ENCODE assay signal across 10 cellular contexts in genomic region chr10:48885376-48885775, GRCh38. TPM values are rescaled to one million over a fixed set of nuclear protein-coding genes. Genes with fewer than 3 reads are reported as not detected.
DNase-seq lines count a peak whose midpoint lies in the region; ATAC-seq and TF ChIP-seq lines count a peak whose summit lies in the region.
"Had no signal": no experiment of that assay in that cellular context is flagged by ENCODE, and none has a peak within 500 bp of the region (broad histone marks: within the 10 kb centered on the region; RNA-seq: fewer than 3 reads in every experiment).

No MANE protein-coding gene starts in this region.

- peak; percentile 37 to 51 for TF ChIP-seq CTCF in mammary epithelial cell (conservative IDR thresholded peaks at IDR 0.05 in 1 of 2, IDR thresholded peaks at IDR 0.05 in 1 of 2; ENCODE audit: extremely low read depth in 1 of 2, insufficient read depth in 1 of 2, low read depth in 1 of 2, low read length in 2 of 2)

- DNase-seq in EH (ENCODE audit: low read depth) (peak; percentile 6), KBM-7 (peak; percentile 3), mammary epithelial cell (no peak), lung microvascular endothelial cell (ENCODE audit: low read depth in 2 of 2) (peak; percentile 21 to 55), T1000 (lab: John Stamatoyannopoulos, UW) (no peak)
- no peak for DNase-seq in activated CD4-positive, alpha-beta T cell treated with anti-CD3 and anti-CD28 coated beads, Interleukin-2, amount 50 U/mL, for 4 hours

- no peak overlapping the region for H3K4me2 ChIP-seq in mammary epithelial cell (ENCODE audit: insufficient read depth, low read depth, low read length)

- H3K36me3 ChIP-seq in mammary epithelial cell (ENCODE audit: insufficient read depth, low read length): no peaks in the 10 kb centered on the region

- no peak overlapping the region for H3K27ac ChIP-seq in mammary epithelial cell (ENCODE audit: insufficient read depth, low read depth, low read length)
- H3K27ac ChIP-seq: epithelial cell of prostate had no signal

- no peaks in the 10 kb centered on the region for H3K79me2 ChIP-seq in mammary epithelial cell (ENCODE audit: insufficient read depth, low read length)

- dilution Hi-C loops in mammary epithelial cell (cut with HindIII; ENCODE audit: low sequenced_read_pairs): no loop called here

- 0% methylated on average over 2 of the region's 2 CpGs for WGBS in mammary epithelial cell (ENCODE audit: low coverage, missing lambda C conversion rate)

- in situ Hi-C loops in KBM-7 (cut with MboI; ENCODE audit: low pct_unique_long_range_greater_than_20kb, low sequenced_read_pairs): no loop called here
- in situ Hi-C loops in mammary epithelial cell (cut with MboI; ENCODE audit: low sequenced_read_pairs in 2 of 2): no loop called here

- H3K9me3 ChIP-seq in mammary epithelial cell (replicated peaks; ENCODE audit: insufficient read depth, low read length): no peaks in the 10 kb centered on the region

- intact Hi-C loops in mammary epithelial cell (cut with micrococcal nuclease): loop anchor here (10.0 kb wide), 1 partner anchor 231 kb away; no protein-coding TSS in a partner anchor

- no peak for ATAC-seq in HG02588 (IDR thresholded peaks at IDR 0.05; ENCODE audit: unreplicated experiment)
- no peak for ATAC-seq in esophagus mucosa

- no peaks in the 10 kb centered on the region for H4K20me1 ChIP-seq in mammary epithelial cell (ENCODE audit: insufficient read depth, low read length)

- no peak overlapping the region for H2AFZ ChIP-seq in mammary epithelial cell (ENCODE audit: low read depth, low read length)

- H3K27me3 ChIP-seq in mammary epithelial cell (ENCODE audit: insufficient read depth, low read length): no peaks in the 10 kb centered on the region

- H3K4me3 ChIP-seq in mammary epithelial cell (replicated peaks in 1 of 3; ENCODE audit: insufficient read depth in 1 of 3, low read depth in 2 of 3, low read length in 3 of 3): no peak overlapping the region

- BruUV-seq in mammary epithelial cell (replicated peaks; lab: Mats Ljungman, UMichigan): no TSS peak

- CTCF ChIA-PET in mammary epithelial cell (lab: Charles Lee; ENCODE audit: low non-redundant PET): no interaction called here

- no peak overlapping the region for H3K9ac ChIP-seq in mammary epithelial cell (ENCODE audit: insufficient read depth, low read length)

- no peaks in the 10 kb centered on the region for H3K4me1 ChIP-seq in mammary epithelial cell (ENCODE audit: insufficient read depth, low read length)

RNA-seq across cellular contexts. Expression of gene LRRC18, which starts 54.3 kb away (rescaled TPM):
- total RNA-seq in mammary epithelial cell (not detected), lung microvascular endothelial cell (not detected in 2 replicates), esophagus mucosa (not detected)
- not detected for polyA plus RNA-seq in mammary epithelial cell
- not detected for polyA minus RNA-seq in mammary epithelial cell
- total RNA-seq: renal cortical epithelial cell had no signal

Comparison
In these comparisons a context has a peak if more than half of its experiments do, and no peak if none do; other contexts are left out.
1. DNase-seq: peak in EH (single experiment), KBM-7 (single experiment) and lung microvascular endothelial cell (2 of 2); none in mammary epithelial cell (single experiment), activated CD4-positive, alpha-beta T cell treated with anti-CD3 and anti-CD28 coated beads, Interleukin-2, amount 50 U/mL, for 4 hours (0 of 2) and T1000 (single experiment).